In the genomic region with DNA sequence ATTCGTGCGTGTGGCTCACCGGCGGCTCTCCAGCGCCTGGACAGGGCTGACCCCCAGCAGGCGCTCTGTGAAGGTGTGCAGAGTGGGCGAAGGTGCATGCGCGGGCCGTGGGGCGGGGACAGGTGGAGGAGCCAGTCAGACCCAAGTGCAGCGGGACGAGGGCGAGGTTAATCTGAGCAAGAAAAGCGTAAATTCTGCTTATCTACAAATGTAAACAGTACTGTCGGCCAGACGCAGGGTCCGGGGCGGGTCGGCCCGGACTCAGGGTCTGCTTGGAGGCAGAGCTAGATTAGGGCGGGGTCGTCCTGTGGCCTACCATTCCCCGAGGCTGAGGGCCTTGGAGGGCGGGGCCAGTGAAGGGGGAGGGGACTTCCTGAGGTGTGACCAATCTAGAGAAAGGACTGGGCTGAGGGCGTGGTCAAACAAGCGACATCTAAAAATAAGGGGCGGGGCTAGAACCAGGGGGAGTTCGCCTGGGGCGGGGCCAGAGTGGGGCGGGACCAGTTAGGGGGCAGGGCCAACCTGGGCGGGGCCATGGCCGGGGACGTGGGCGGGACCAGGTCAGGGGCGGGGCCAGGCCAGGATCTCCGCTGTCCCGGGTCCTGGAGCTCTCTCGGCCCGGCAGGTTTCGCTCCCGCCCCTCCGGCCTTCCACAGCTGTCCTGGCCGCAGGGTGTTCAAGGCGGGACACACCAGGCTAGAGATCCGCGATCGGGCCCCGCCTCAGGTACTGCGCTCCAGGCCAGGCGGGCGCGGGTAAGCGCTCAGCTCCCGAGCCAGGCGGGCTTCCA, we compare ENCODE assay signal across 1 cellular context.
TF ChIP-seq lines count a peak whose summit lies in the region.

A gene (plus strand): TSS at position 611 of the 790 bp plus-strand sequence. CDS start 994 bp downstream, outside the sequence.

TF ChIP-seq in SK-N-SH treated with all-trans-retinoic acid at 6 μM for 48 hours, 23 proteins besides CTCF, POLR2A, EP300 and RAD21 (continued from another document):
- TF ChIP-seq, protein P1, sequence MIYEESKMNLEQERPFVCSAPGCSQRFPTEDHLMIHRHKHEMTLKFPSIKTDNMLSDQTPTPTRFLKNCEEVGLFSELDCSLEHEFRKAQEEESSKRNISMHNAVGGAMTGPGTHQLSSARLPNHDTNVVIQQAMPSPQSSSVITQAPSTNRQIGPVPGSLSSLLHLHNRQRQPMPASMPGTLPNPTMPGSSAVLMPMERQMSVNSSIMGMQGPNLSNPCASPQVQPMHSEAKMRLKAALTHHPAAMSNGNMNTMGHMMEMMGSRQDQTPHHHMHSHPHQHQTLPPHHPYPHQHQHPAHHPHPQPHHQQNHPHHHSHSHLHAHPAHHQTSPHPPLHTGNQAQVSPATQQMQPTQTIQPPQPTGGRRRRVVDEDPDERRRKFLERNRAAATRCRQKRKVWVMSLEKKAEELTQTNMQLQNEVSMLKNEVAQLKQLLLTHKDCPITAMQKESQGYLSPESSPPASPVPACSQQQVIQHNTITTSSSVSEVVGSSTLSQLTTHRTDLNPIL (CRISPR knock-in tag; IDR thresholded peaks at IDR 0.05; ENCODE audit: low read depth), result no peak
- no peak for TF ChIP-seq GLIS3 (CRISPR knock-in tag; IDR thresholded peaks at IDR 0.05)
- no peak for TF ChIP-seq ZFP30 (CRISPR knock-in tag; IDR thresholded peaks at IDR 0.05)
- no peak for TF ChIP-seq RARB (CRISPR knock-in tag; IDR thresholded peaks at IDR 0.05)
